ENCODE assay signal across 15 cellular contexts in genomic region chr14:80792756-80793155, GRCh38.
A peak's percentile ranks its signal among the peaks of the same experiment; 100 is the strongest.
DNase-seq lines count a peak whose midpoint lies in the region; ATAC-seq and TF ChIP-seq lines count a peak whose summit lies in the region.
"Had no signal": no experiment of that assay in that cellular context is flagged by ENCODE, and none has a peak within 500 bp of the region (broad histone marks: within the 10 kb centered on the region; RNA-seq: fewer than 3 reads in every experiment).

No MANE protein-coding gene starts in this region.

- H3K4me3 Mint-ChIP-seq in WTC11: no peak overlapping the region
- no peak overlapping the region for H3K4me3 Mint-ChIP-seq in activated naive CD4-positive, alpha-beta T cell treated with anti-CD3 and anti-CD28 coated beads for 36 hours
- H3K4me3 Mint-ChIP-seq: CD4-positive, CD25-positive, alpha-beta regulatory T cell had no signal

- no peaks in the 10 kb centered on the region for H3K9me3 Mint-ChIP-seq in WTC11
- H3K9me3 Mint-ChIP-seq in activated naive CD4-positive, alpha-beta T cell treated with anti-CD3 and anti-CD28 coated beads for 36 hours: no peaks in the 10 kb centered on the region

- H3K36me3 ChIP-seq in neural cell (ENCODE audit: insufficient read depth, low read length): no peaks in the 10 kb centered on the region
- H3K36me3 ChIP-seq in upper lobe of right lung: peaks cover 11% of the 10 kb centered on the region

- peak overlapping the region; percentile 88; the same call in 1 of the 2 replicates for H3K27ac Mint-ChIP-seq in WTC11
- no peak overlapping the region for H3K27ac Mint-ChIP-seq in activated naive CD4-positive, alpha-beta T cell treated with anti-CD3 and anti-CD28 coated beads for 36 hours

- no peak overlapping the region for H3K9ac ChIP-seq in neural cell (ENCODE audit: low read length)
- H3K9ac ChIP-seq: BLaER1 treated with 17β-estradiol and CSF1 and Interleukin-3, amounts not matched to agents 10 nM and 100 nM had no signal

- ATAC-seq in WTC11 (peak; percentile 30; the same call in 1 of the 2 replicates), upper lobe of right lung (no peak), HG02763 (IDR thresholded peaks at IDR 0.05; ENCODE audit: unreplicated experiment) (no peak), GM18502 (IDR thresholded peaks at IDR 0.05; ENCODE audit: poor library complexity, unreplicated experiment) (no peak)
- ATAC-seq: HepG2 had no signal

- H3K36me3 Mint-ChIP-seq in WTC11: peaks cover 4% of the 10 kb centered on the region
- H3K36me3 Mint-ChIP-seq in activated naive CD4-positive, alpha-beta T cell treated with anti-CD3 and anti-CD28 coated beads for 36 hours (ENCODE audit: low read depth): peaks cover 15% of the 10 kb centered on the region

- H3K79me2 ChIP-seq in neural cell (replicated peaks; ENCODE audit: insufficient read depth, low read length): no peaks in the 10 kb centered on the region

- H3K4me1 ChIP-seq in upper lobe of right lung: no peaks in the 10 kb centered on the region
- H3K4me1 ChIP-seq: BLaER1 treated with 17β-estradiol and CSF1 and Interleukin-3, amounts not matched to agents 10 nM and 100 nM; HAP-1 had no signal

- H3K4me1 Mint-ChIP-seq in WTC11: peaks cover 7% of the 10 kb centered on the region
- H3K4me1 Mint-ChIP-seq in activated naive CD4-positive, alpha-beta T cell treated with anti-CD3 and anti-CD28 coated beads for 36 hours (ENCODE audit: low read depth): no peaks in the 10 kb centered on the region

- CTCF ChIA-PET in WTC11 (lab: Charles Lee): no interaction called here
- CTCF ChIA-PET in activated naive CD4-positive, alpha-beta T cell treated with anti-CD3 and anti-CD28 coated beads for 36 hours (lab: Charles Lee): no interaction called here

- H4K20me1 ChIP-seq in neural cell (ENCODE audit: insufficient read depth): no peaks in the 10 kb centered on the region
- H4K20me1 ChIP-seq: BLaER1 treated with 17β-estradiol and CSF1 and Interleukin-3, amounts not matched to agents 10 nM and 100 nM had no signal

- no peaks in the 10 kb centered on the region for H3K9me3 ChIP-seq in neural cell (ENCODE audit: low read length)
- no peaks in the 10 kb centered on the region for H3K9me3 ChIP-seq in upper lobe of right lung
- H3K9me3 ChIP-seq: BLaER1 treated with 17β-estradiol and CSF1 and Interleukin-3, amounts not matched to agents 10 nM and 100 nM; HAP-1 had no signal

- no peaks in the 10 kb centered on the region for H3K9me2 ChIP-seq in neural cell (ENCODE audit: insufficient read depth, low read length)

- TF ChIP-seq EP300 in neural cell (conservative IDR thresholded peaks at IDR 0.05; ENCODE audit: poor library complexity, severe bottlenecking): no peak

- no peaks in the 10 kb centered on the region for H3K27me3 Mint-ChIP-seq in WTC11 (ENCODE audit: low read depth)
- H3K27me3 Mint-ChIP-seq in activated naive CD4-positive, alpha-beta T cell treated with anti-CD3 and anti-CD28 coated beads for 36 hours (ENCODE audit: low read depth): no peaks in the 10 kb centered on the region
- H3K27me3 Mint-ChIP-seq: CD4-positive, CD25-positive, alpha-beta regulatory T cell had no signal

- H3K4me3 ChIP-seq in neural cell (ENCODE audit: low read length): peak overlapping the region; percentile 29
- H3K4me3 ChIP-seq in upper lobe of right lung: no peak overlapping the region
- H3K4me3 ChIP-seq: BLaER1 treated with 17β-estradiol and CSF1 and Interleukin-3, amounts not matched to agents 10 nM and 100 nM; HAP-1 had no signal

- intact Hi-C loops in upper lobe of right lung (cut with DNase I): no loop called here
- intact Hi-C loops in activated naive CD4-positive, alpha-beta T cell treated with anti-CD3 and anti-CD28 coated beads for 36 hours (cut with micrococcal nuclease): no loop called here

- H3K27me3 ChIP-seq in neural cell (ENCODE audit: insufficient read depth, low read depth, low read length) (no peaks in the 10 kb centered on the region), upper lobe of right lung (no peaks in the 10 kb centered on the region)
- H3K27me3 ChIP-seq: BLaER1 treated with 17β-estradiol and CSF1 and Interleukin-3, amounts not matched to agents 10 nM and 100 nM had no signal

- POLR2A ChIA-PET in WTC11 (lab: Charles Lee): no interaction called here

- DNase-seq in WTC11 (ENCODE audit: low spot score): no peak
- DNase-seq in fibroblast of gingiva (ENCODE audit: low read depth): peak; percentile 21
- peak; percentile 16 for DNase-seq in upper lobe of right lung
- DNase-seq in activated naive CD4-positive, alpha-beta T cell treated with anti-CD3 and anti-CD28 coated beads for 36 hours: no peak
- DNase-seq: 8988T; AML-193; Calu3; CD4-positive, CD25-positive, alpha-beta regulatory T cell; DMS 273 treated with DMSO at 0.1 percent for 48 hours had no signal

- TF ChIP-seq CTCF in WTC11 (IDR thresholded peaks at IDR 0.05): no peak
- TF ChIP-seq CTCF in neural cell (IDR thresholded peaks at IDR 0.05; ENCODE audit: poor library complexity, severe bottlenecking): no peak
- no peak for TF ChIP-seq CTCF in upper lobe of right lung (IDR thresholded peaks at IDR 0.05)

- H3K4me2 ChIP-seq in neural cell (ENCODE audit: low read length): no peak overlapping the region
- H3K4me2 ChIP-seq: BLaER1 treated with 17β-estradiol and CSF1 and Interleukin-3, amounts not matched to agents 10 nM and 100 nM had no signal

- no peak for TF ChIP-seq RAD21 in neural cell (conservative IDR thresholded peaks at IDR 0.05)

- H2AFZ ChIP-seq in neural cell (ENCODE audit: low read depth, low read length): no peak overlapping the region

- peak overlapping the region; percentile 33 for H3K27ac ChIP-seq in neural cell (ENCODE audit: low read length)
- no peak overlapping the region for H3K27ac ChIP-seq in upper lobe of right lung
- H3K27ac ChIP-seq: BLaER1 treated with 17β-estradiol and CSF1 and Interleukin-3, amounts not matched to agents 10 nM and 100 nM had no signal

- H3F3A ChIP-seq in neural cell (ENCODE audit: insufficient read depth, low read length, poor library complexity, severe bottlenecking): no peaks in the 10 kb centered on the region

TF ChIP-seq in WTC11, 78 proteins besides CTCF, POLR2A, EP300 and RAD21:
- TF ChIP-seq E2F1 (CRISPR knock-in tag; IDR thresholded peaks at IDR 0.05): no peak
- TF ChIP-seq ZNF219 (CRISPR knock-in tag; IDR thresholded peaks at IDR 0.05; ENCODE audit: borderline replicate concordance): no peak
- TF ChIP-seq ZNF425 (CRISPR knock-in tag; conservative IDR thresholded peaks at IDR 0.05): no peak

TF ChIP-seq in neural cell, 6 proteins besides CTCF, POLR2A, EP300 and RAD21:
- TF ChIP-seq TAF1 (IDR thresholded peaks at IDR 0.05; ENCODE audit: low read depth) (no peak), SMC3 (conservative IDR thresholded peaks at IDR 0.05; ENCODE audit: poor library complexity) (no peak), MXI1 (conservative IDR thresholded peaks at IDR 0.05; ENCODE audit: poor library complexity, severe bottlenecking) (no peak), EZH2 (IDR thresholded peaks at IDR 0.05; ENCODE audit: borderline replicate concordance, insufficient read depth, low read length, poor library complexity, severe bottlenecking) (no peak), REST (IDR thresholded peaks at IDR 0.05; ENCODE audit: borderline replicate concordance) (no peak), POLR2AphosphoS5 (IDR thresholded peaks at IDR 0.05) (no peak)

Comparison
In these comparisons a context has a peak if more than half of its experiments do, and no peak if none do; other contexts are left out.
1. DNase-seq: peak in fibroblast of gingiva (single experiment) and upper lobe of right lung (single experiment); none in WTC11 (single experiment) and activated naive CD4-positive, alpha-beta T cell treated with anti-CD3 and anti-CD28 coated beads for 36 hours (single experiment).